ENCODE assay signal across 1 cellular context in the genomic region with DNA sequence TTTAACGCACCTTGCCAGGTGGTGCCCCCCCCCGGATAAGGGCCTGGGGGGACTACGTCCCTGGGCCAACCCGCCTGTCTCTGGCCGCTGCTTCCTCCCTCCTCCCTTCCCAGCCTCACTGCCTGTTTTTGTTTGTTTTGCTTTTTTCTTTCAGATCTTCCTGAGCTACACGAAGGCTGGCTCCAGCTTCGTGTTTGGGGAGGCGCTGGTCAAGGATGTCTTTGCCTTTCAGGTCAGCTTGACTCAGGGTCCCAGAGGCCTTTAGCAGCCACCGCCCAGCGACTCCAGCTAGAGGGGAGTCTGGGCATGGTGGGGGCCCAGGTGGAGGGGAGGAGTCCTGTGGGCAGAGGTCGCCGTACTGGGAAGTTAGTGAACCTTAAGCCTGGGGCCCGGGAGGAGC.
TF ChIP-seq lines count a peak whose summit lies in the region.

No MANE protein-coding gene starts in this region.

TF ChIP-seq in HepG2, 621 proteins besides CTCF, POLR2A, EP300 and RAD21 (continued from another document and continues in another):
- TF ChIP-seq, protein P1, sequence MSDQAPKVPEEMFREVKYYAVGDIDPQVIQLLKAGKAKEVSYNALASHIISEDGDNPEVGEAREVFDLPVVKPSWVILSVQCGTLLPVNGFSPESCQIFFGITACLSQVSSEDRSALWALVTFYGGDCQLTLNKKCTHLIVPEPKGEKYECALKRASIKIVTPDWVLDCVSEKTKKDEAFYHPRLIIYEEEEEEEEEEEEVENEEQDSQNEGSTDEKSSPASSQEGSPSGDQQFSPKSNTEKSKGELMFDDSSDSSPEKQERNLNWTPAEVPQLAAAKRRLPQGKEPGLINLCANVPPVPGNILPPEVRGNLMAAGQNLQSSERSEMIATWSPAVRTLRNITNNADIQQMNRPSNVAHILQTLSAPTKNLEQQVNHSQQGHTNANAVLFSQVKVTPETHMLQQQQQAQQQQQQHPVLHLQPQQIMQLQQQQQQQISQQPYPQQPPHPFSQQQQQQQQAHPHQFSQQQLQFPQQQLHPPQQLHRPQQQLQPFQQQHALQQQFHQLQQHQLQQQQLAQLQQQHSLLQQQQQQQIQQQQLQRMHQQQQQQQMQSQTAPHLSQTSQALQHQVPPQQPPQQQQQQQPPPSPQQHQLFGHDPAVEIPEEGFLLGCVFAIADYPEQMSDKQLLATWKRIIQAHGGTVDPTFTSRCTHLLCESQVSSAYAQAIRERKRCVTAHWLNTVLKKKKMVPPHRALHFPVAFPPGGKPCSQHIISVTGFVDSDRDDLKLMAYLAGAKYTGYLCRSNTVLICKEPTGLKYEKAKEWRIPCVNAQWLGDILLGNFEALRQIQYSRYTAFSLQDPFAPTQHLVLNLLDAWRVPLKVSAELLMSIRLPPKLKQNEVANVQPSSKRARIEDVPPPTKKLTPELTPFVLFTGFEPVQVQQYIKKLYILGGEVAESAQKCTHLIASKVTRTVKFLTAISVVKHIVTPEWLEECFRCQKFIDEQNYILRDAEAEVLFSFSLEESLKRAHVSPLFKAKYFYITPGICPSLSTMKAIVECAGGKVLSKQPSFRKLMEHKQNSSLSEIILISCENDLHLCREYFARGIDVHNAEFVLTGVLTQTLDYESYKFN (CRISPR knock-in tag; conservative IDR thresholded peaks at IDR 0.05): peak; percentile 58
- no peak for TF ChIP-seq MAZ (IDR thresholded peaks at IDR 0.05; ENCODE audit: borderline replicate concordance, low read depth, low read length)
- TF ChIP-seq MAZ (CRISPR knock-in tag; IDR thresholded peaks at IDR 0.05; ENCODE audit: low read depth): peak; percentile 22; the same call in 1 of the 2 replicates
- TF ChIP-seq ZNF761 (CRISPR knock-in tag; conservative IDR thresholded peaks at IDR 0.05): no peak
- TF ChIP-seq GATAD1 (CRISPR knock-in tag; IDR thresholded peaks at IDR 0.05): no peak
- TF ChIP-seq, protein P2, sequence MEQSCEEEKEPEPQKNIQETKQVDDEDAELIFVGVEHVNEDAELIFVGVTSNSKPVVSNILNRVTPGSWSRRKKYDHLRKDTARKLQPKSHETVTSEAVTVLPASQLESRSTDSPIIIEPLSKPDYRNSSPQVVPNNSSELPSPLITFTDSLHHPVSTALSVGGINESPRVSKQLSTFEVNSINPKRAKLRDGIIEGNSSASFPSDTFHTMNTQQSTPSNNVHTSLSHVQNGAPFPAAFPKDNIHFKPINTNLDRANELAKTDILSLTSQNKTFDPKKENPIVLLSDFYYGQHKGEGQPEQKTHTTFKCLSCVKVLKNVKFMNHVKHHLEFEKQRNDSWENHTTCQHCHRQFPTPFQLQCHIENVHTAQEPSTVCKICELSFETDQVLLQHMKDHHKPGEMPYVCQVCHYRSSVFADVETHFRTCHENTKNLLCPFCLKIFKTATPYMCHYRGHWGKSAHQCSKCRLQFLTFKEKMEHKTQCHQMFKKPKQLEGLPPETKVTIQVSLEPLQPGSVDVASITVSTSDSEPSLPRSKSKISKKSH (CRISPR knock-in tag; IDR thresholded peaks at IDR 0.05; ENCODE audit: borderline replicate concordance): no peak
- TF ChIP-seq, protein P3, sequence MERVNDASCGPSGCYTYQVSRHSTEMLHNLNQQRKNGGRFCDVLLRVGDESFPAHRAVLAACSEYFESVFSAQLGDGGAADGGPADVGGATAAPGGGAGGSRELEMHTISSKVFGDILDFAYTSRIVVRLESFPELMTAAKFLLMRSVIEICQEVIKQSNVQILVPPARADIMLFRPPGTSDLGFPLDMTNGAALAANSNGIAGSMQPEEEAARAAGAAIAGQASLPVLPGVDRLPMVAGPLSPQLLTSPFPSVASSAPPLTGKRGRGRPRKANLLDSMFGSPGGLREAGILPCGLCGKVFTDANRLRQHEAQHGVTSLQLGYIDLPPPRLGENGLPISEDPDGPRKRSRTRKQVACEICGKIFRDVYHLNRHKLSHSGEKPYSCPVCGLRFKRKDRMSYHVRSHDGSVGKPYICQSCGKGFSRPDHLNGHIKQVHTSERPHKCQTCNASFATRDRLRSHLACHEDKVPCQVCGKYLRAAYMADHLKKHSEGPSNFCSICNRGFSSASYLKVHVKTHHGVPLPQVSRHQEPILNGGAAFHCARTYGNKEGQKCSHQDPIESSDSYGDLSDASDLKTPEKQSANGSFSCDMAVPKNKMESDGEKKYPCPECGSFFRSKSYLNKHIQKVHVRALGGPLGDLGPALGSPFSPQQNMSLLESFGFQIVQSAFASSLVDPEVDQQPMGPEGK (CRISPR knock-in tag; IDR thresholded peaks at IDR 0.05): peak; percentile 97
- no peak for TF ChIP-seq KLF12 (CRISPR knock-in tag; IDR thresholded peaks at IDR 0.05; ENCODE audit: borderline replicate concordance)
- TF ChIP-seq, protein P4, sequence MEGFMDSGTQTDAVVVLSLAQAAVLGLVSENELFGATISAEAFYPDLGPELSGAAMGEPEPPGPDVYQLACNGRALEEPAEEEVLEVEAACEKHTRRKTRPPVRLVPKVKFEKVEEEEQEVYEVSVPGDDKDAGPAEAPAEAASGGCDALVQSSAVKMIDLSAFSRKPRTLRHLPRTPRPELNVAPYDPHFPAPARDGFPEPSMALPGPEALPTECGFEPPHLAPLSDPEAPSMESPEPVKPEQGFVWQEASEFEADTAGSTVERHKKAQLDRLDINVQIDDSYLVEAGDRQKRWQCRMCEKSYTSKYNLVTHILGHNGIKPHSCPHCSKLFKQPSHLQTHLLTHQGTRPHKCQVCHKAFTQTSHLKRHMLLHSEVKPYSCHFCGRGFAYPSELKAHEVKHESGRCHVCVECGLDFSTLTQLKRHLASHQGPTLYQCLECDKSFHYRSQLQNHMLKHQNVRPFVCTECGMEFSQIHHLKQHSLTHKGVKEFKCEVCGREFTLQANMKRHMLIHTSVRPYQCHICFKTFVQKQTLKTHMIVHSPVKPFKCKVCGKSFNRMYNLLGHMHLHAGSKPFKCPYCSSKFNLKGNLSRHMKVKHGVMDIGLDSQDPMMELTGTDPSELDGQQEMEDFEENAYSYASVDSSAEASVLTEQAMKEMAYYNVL (CRISPR knock-in tag; IDR thresholded peaks at IDR 0.05; ENCODE audit: borderline replicate concordance): 0 out of 2 replicates have a peak, but pooled peaks have one; percentile 16
- TF ChIP-seq, protein P5, sequence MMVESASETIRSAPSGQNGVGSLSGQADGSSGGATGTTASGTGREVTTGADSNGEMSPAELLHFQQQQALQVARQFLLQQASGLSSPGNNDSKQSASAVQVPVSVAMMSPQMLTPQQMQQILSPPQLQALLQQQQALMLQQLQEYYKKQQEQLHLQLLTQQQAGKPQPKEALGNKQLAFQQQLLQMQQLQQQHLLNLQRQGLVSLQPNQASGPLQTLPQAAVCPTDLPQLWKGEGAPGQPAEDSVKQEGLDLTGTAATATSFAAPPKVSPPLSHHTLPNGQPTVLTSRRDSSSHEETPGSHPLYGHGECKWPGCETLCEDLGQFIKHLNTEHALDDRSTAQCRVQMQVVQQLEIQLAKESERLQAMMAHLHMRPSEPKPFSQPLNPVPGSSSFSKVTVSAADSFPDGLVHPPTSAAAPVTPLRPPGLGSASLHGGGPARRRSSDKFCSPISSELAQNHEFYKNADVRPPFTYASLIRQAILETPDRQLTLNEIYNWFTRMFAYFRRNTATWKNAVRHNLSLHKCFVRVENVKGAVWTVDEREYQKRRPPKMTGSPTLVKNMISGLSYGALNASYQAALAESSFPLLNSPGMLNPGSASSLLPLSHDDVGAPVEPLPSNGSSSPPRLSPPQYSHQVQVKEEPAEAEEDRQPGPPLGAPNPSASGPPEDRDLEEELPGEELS (CRISPR knock-in tag; IDR thresholded peaks at IDR 0.05): peak; percentile 51; the same call in 1 of the 2 replicates
- TF ChIP-seq, protein P6, sequence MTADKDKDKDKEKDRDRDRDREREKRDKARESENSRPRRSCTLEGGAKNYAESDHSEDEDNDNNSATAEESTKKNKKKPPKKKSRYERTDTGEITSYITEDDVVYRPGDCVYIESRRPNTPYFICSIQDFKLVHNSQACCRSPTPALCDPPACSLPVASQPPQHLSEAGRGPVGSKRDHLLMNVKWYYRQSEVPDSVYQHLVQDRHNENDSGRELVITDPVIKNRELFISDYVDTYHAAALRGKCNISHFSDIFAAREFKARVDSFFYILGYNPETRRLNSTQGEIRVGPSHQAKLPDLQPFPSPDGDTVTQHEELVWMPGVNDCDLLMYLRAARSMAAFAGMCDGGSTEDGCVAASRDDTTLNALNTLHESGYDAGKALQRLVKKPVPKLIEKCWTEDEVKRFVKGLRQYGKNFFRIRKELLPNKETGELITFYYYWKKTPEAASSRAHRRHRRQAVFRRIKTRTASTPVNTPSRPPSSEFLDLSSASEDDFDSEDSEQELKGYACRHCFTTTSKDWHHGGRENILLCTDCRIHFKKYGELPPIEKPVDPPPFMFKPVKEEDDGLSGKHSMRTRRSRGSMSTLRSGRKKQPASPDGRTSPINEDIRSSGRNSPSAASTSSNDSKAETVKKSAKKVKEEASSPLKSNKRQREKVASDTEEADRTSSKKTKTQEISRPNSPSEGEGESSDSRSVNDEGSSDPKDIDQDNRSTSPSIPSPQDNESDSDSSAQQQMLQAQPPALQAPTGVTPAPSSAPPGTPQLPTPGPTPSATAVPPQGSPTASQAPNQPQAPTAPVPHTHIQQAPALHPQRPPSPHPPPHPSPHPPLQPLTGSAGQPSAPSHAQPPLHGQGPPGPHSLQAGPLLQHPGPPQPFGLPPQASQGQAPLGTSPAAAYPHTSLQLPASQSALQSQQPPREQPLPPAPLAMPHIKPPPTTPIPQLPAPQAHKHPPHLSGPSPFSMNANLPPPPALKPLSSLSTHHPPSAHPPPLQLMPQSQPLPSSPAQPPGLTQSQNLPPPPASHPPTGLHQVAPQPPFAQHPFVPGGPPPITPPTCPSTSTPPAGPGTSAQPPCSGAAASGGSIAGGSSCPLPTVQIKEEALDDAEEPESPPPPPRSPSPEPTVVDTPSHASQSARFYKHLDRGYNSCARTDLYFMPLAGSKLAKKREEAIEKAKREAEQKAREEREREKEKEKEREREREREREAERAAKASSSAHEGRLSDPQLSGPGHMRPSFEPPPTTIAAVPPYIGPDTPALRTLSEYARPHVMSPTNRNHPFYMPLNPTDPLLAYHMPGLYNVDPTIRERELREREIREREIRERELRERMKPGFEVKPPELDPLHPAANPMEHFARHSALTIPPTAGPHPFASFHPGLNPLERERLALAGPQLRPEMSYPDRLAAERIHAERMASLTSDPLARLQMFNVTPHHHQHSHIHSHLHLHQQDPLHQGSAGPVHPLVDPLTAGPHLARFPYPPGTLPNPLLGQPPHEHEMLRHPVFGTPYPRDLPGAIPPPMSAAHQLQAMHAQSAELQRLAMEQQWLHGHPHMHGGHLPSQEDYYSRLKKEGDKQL (CRISPR knock-in tag; IDR thresholded peaks at IDR 0.05; ENCODE audit: low read depth): no peak
- TF ChIP-seq, protein P7, sequence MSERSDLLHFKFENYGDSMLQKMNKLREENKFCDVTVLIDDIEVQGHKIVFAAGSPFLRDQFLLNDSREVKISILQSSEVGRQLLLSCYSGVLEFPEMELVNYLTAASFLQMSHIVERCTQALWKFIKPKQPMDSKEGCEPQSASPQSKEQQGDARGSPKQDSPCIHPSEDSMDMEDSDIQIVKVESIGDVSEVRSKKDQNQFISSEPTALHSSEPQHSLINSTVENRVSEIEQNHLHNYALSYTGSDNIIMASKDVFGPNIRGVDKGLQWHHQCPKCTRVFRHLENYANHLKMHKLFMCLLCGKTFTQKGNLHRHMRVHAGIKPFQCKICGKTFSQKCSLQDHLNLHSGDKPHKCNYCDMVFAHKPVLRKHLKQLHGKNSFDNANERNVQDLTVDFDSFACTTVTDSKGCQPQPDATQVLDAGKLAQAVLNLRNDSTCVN (CRISPR knock-in tag; IDR thresholded peaks at IDR 0.05; ENCODE audit: borderline replicate concordance): no peak
- no peak for TF ChIP-seq KLF13 (CRISPR knock-in tag; IDR thresholded peaks at IDR 0.05)
- no peak for TF ChIP-seq CREM (IDR thresholded peaks at IDR 0.05)
- TF ChIP-seq CREM (CRISPR knock-in tag; IDR thresholded peaks at IDR 0.05): no peak
- TF ChIP-seq, protein P8, sequence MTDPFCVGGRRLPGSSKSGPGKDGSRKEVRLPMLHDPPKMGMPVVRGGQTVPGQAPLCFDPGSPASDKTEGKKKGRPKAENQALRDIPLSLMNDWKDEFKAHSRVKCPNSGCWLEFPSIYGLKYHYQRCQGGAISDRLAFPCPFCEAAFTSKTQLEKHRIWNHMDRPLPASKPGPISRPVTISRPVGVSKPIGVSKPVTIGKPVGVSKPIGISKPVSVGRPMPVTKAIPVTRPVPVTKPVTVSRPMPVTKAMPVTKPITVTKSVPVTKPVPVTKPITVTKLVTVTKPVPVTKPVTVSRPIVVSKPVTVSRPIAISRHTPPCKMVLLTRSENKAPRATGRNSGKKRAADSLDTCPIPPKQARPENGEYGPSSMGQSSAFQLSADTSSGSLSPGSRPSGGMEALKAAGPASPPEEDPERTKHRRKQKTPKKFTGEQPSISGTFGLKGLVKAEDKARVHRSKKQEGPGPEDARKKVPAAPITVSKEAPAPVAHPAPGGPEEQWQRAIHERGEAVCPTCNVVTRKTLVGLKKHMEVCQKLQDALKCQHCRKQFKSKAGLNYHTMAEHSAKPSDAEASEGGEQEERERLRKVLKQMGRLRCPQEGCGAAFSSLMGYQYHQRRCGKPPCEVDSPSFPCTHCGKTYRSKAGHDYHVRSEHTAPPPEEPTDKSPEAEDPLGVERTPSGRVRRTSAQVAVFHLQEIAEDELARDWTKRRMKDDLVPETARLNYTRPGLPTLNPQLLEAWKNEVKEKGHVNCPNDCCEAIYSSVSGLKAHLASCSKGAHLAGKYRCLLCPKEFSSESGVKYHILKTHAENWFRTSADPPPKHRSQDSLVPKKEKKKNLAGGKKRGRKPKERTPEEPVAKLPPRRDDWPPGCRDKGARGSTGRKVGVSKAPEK (CRISPR knock-in tag; IDR thresholded peaks at IDR 0.05; ENCODE audit: borderline replicate concordance): no peak
- TF ChIP-seq, protein P9, sequence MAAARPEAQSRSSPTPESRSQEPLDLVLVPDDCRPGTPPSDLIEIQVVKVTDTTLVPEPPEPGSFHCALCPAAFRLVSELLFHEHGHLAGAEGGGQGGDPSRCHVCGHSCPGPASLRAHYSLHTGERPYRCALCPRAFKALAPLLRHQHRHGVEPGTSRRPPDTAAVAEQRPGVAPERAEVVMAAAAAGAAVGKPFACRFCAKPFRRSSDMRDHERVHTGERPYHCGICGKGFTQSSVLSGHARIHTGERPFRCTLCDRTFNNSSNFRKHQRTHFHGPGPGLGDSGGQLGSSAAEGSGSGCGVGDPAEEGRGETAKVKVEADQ (CRISPR knock-in tag; IDR thresholded peaks at IDR 0.05; ENCODE audit: borderline replicate concordance): no peak
- no peak for TF ChIP-seq ZMAT3 (CRISPR knock-in tag; conservative IDR thresholded peaks at IDR 0.05)
- TF ChIP-seq, protein P10, sequence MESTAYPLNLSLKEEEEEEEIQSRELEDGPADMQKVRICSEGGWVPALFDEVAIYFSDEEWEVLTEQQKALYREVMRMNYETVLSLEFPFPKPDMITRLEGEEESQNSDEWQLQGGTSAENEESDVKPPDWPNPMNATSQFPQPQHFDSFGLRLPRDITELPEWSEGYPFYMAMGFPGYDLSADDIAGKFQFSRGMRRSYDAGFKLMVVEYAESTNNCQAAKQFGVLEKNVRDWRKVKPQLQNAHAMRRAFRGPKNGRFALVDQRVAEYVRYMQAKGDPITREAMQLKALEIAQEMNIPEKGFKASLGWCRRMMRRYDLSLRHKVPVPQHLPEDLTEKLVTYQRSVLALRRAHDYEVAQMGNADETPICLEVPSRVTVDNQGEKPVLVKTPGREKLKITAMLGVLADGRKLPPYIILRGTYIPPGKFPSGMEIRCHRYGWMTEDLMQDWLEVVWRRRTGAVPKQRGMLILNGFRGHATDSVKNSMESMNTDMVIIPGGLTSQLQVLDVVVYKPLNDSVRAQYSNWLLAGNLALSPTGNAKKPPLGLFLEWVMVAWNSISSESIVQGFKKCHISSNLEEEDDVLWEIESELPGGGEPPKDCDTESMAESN (CRISPR knock-in tag; conservative IDR thresholded peaks at IDR 0.05): no peak
- TF ChIP-seq ZNF205 (CRISPR knock-in tag; IDR thresholded peaks at IDR 0.05): no peak
